ENCODE assay signal across 28 cellular contexts in genomic region chr12:25552681-25553080, GRCh38. TPM values are rescaled to one million over a fixed set of nuclear protein-coding genes. Genes with fewer than 3 reads are reported as not detected.
DNase-seq lines count a peak whose midpoint lies in the region; ATAC-seq and TF ChIP-seq lines count a peak whose summit lies in the region.
"Had no signal": no experiment of that assay in that cellular context is flagged by ENCODE, and none has a peak within 500 bp of the region (broad histone marks: within the 10 kb centered on the region; RNA-seq: fewer than 3 reads in every experiment).

No MANE protein-coding gene starts in this region.

- peak; percentile 24 for DNase-seq in AG20443 (ENCODE audit: low spot score)
- peak; percentile 81 for DNase-seq in HFFc6
- peak; percentile 17 for DNase-seq in fibroblast of gingiva (ENCODE audit: low read depth)
- DNase-seq in non-pigmented ciliary epithelial cell (ENCODE audit: low read depth), result peak; percentile 76
- DNase-seq in T-helper 2 cell, result no peak
- no peak for DNase-seq in Ammon's horn (ENCODE audit: low spot score)
- DNase-seq: activated CD4-positive, alpha-beta T cell treated with anti-CD3 and anti-CD28 coated beads for 36 hours; activated CD8-positive, alpha-beta T cell treated with anti-CD3 and anti-CD28 coated beads, Interleukin-2, amount 10 ng/mL, durations not matched to agents 7 days and 5 days; CD4-positive, CD25-positive, alpha-beta regulatory T cell; central memory CD4-positive, alpha-beta T cell; kidney; lower lobe of right lung; natural killer cell; NCI-H1436 treated with DMSO at 0.1 percent for 48 hours; OCI-M1; spleen; stimulated activated CD4-positive, alpha-beta T cell treated with anti-CD3 and anti-CD28 coated beads, Interleukin-4, amount 100 ng/mL, for 1 hour had no signal

- no peaks in the 10 kb centered on the region for H3K36me3 Mint-ChIP-seq in HFFc6 (ENCODE audit: low read depth)
- H3K36me3 Mint-ChIP-seq: activated naive CD4-positive, alpha-beta T cell treated with anti-CD3 and anti-CD28 coated beads, Interleukin-2, amount 50 U/mL, for 24 hours; CD4-positive, CD25-positive, alpha-beta regulatory T cell; natural killer cell had no signal

- no peak for TF ChIP-seq CTCF in HFFc6 (IDR thresholded peaks at IDR 0.05)

- no peaks in the 10 kb centered on the region for H3K9me3 Mint-ChIP-seq in HFFc6
- H3K9me3 Mint-ChIP-seq: activated naive CD4-positive, alpha-beta T cell treated with anti-CD3 and anti-CD28 coated beads, Interleukin-2, amount 50 U/mL, for 24 hours; activated T-helper 2 cell treated with anti-CD3 and anti-CD28 coated beads, Interferon-gamma antibody, Interleukin-2, Interleukin-4, amounts not matched to agents 10 μg/mL and 5 μg/mL and 100 μg/mL, durations not matched to agents 14 hours and 24 hours and 36 hours; natural killer cell; T-helper 2 cell treated with Interferon-gamma antibody and Interleukin-4, amounts not matched to agents 5 μg/mL and 100 μg/mL, for 36 hours; type B pancreatic cell had no signal

- H3K4me3 Mint-ChIP-seq in HFFc6, result peak overlapping the region; percentile 18
- H3K4me3 Mint-ChIP-seq: activated CD4-positive, alpha-beta T cell treated with anti-CD3 and anti-CD28 coated beads for 36 hours; activated CD8-positive, alpha-beta T cell treated with anti-CD3 and anti-CD28 coated beads, Interleukin-2, amount 10 ng/mL, durations not matched to agents 7 days and 5 days; activated naive CD4-positive, alpha-beta T cell treated with anti-CD3 and anti-CD28 coated beads, Interleukin-2, amount 50 U/mL, for 24 hours; CD4-positive, CD25-positive, alpha-beta regulatory T cell; natural killer cell; T-helper 2 cell treated with Interferon-gamma antibody and Interleukin-4, amounts not matched to agents 5 μg/mL and 100 μg/mL, for 36 hours; type B pancreatic cell had no signal

- ATAC-seq in GM21717 (IDR thresholded peaks at IDR 0.05; ENCODE audit: unreplicated experiment) (no peak), HG02610 (IDR thresholded peaks at IDR 0.05; ENCODE audit: unreplicated experiment) (no peak)
- ATAC-seq: activated CD4-positive, alpha-beta T cell treated with anti-CD3 and anti-CD28 coated beads for 36 hours; activated CD8-positive, alpha-beta T cell treated with anti-CD3 and anti-CD28 coated beads, Interleukin-2, amount 10 ng/mL, durations not matched to agents 7 days and 5 days; lower lobe of right lung; natural killer cell had no signal

- peak overlapping the region; percentile 87 for H3K27ac Mint-ChIP-seq in HFFc6
- H3K27ac Mint-ChIP-seq: activated CD4-positive, alpha-beta T cell treated with anti-CD3 and anti-CD28 coated beads for 36 hours; activated CD8-positive, alpha-beta T cell treated with anti-CD3 and anti-CD28 coated beads, Interleukin-2, amount 10 ng/mL, durations not matched to agents 7 days and 5 days; activated naive CD4-positive, alpha-beta T cell treated with anti-CD3 and anti-CD28 coated beads, Interleukin-2, amount 50 U/mL, for 24 hours; activated T-helper 2 cell treated with anti-CD3 and anti-CD28 coated beads, Interferon-gamma antibody, Interleukin-2, Interleukin-4, amounts not matched to agents 10 μg/mL and 5 μg/mL and 100 μg/mL, durations not matched to agents 14 hours and 24 hours and 36 hours; CD4-positive, CD25-positive, alpha-beta regulatory T cell; natural killer cell; T-helper 2 cell treated with Interferon-gamma antibody and Interleukin-4, amounts not matched to agents 5 μg/mL and 100 μg/mL, for 36 hours; type B pancreatic cell had no signal

- H3K4me1 Mint-ChIP-seq in HFFc6 (ENCODE audit: low read depth), result peaks cover 39% of the 10 kb centered on the region

- no peaks in the 10 kb centered on the region for H3K27me3 Mint-ChIP-seq in HFFc6 (ENCODE audit: insufficient read depth)
- H3K27me3 Mint-ChIP-seq: activated CD4-positive, alpha-beta T cell treated with anti-CD3 and anti-CD28 coated beads for 36 hours; CD4-positive, CD25-positive, alpha-beta regulatory T cell; type B pancreatic cell had no signal

RNA-seq across cellular contexts. Expression of gene LMNTD1, which starts 0.4 kb away (rescaled TPM):
- total RNA-seq in HFFc6 (2021; fragmentation: NEBNext Ultra II Directional; extraction: Animal tissue kit (Norgen Biotek cat#: 25700)), result 1 to 10 TPM in 1 of 6 experiments, under 1 TPM in 5; 0.26 to 1.0 (median 0.52) TPM
- total RNA-seq: activated CD4-positive, alpha-beta T cell treated with anti-CD3 and anti-CD28 coated beads for 36 hours; activated CD8-positive, alpha-beta T cell treated with anti-CD3 and anti-CD28 coated beads, Interleukin-2, amount 10 ng/mL, durations not matched to agents 7 days and 5 days; activated T-helper 2 cell treated with anti-CD3 and anti-CD28 coated beads, Interferon-gamma antibody, Interleukin-2, Interleukin-4, amounts not matched to agents 10 μg/mL and 5 μg/mL and 100 μg/mL, durations not matched to agents 14 hours and 24 hours and 36 hours; CD4-positive, CD25-positive, alpha-beta regulatory T cell; dermis blood vessel endothelial cell; kidney; mononuclear cell; natural killer cell; osteocyte; renal cortical epithelial cell; spleen; subcutaneous adipose tissue had no signal

Comparison
In these comparisons a context has a peak if more than half of its experiments do, and no peak if none do; other contexts are left out.
1. DNase-seq: peak in AG20443 (single experiment), HFFc6 (single experiment), fibroblast of gingiva (single experiment) and non-pigmented ciliary epithelial cell (single experiment); none in T-helper 2 cell (0 of 5) and Ammon's horn (single experiment).